Comparison of ENCODE assay signal across 23 cellular contexts in the genomic region with DNA sequence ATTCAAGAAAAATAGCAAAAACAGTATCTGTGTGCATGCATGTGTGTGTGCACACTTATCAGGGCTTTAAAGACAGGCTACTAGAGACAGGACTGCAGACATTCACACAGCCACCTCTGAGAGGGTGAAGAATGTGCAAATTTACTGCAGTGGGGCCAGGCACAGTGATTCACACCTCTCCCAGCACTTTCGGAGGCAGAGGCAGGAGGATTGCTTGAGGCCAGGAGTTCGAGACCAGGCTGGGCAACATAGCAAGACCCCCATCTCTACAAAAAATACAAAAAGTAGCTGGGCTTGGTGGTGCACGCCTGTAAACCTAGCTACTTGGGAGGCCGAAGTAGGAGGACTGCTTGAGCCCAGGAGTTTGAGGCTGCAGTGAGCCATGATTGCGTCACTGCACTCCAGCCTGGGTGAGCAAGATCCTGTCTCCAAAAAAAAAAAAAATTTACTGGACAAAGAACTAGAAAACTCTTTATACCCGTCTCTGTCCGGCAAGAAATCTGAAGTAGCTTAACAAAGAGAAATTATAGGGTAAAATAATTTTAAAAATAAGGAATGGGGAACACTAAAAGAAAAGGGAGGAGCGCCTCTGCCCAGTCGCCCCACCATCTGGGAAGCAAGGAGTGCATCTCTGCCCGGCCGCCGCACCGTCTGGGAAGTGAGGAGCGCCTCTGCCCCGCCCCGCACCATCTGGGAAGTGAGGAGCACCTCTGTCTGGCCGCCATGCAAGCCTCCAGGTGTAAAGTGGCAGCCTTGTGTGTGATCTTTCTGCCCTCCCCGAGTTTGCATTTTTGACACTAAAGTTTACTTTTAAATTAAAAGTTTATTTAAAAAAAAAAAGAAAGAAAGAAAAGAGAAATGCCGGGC.
DNase-seq lines count a peak whose midpoint lies in the region; ATAC-seq, FAIRE-seq and TF ChIP-seq lines count a peak whose summit lies in the region.
"Had no signal": no experiment of that assay in that cellular context is flagged by ENCODE, and none has a peak within 500 bp of the region (broad histone marks: within the 10 kb centered on the region; RNA-seq: fewer than 3 reads in every experiment).

No MANE protein-coding gene starts in this region.

- H3K4me1 Mint-ChIP-seq in brain: peaks cover 14% of the 10 kb centered on the region
- H3K4me1 Mint-ChIP-seq in stimulated activated memory B cell treated with anti-CD40 and anti-IgM and Interleukin-4, amounts not matched to agents 10 μg/mL and 1 μg/mL and 100 μg/mL, for 72 hours: peaks cover 16% of the 10 kb centered on the region

- no peak overlapping the region for H3K9ac ChIP-seq in HepG2 (ENCODE audit: insufficient read depth, low read depth, low read length)

- CTCF ChIA-PET in HepG2 (lab: Yijun Ruan, JAX; ENCODE audit: low intra/inter-chr PET ratio, low total read pairs): no interaction called here

- H3K27ac ChIP-seq in HepG2 (ENCODE audit: extremely low read length, insufficient read depth, low read length) (peak overlapping the region; percentile 11), right lobe of liver (no peak overlapping the region)
- H3K27ac ChIP-seq: Peyer's patch, SJSA1 had no signal

- TF ChIP-seq CTCF in HepG2 (CRISPR knock-in tag; IDR thresholded peaks at IDR 0.05) (no peak), right lobe of liver (IDR thresholded peaks at IDR 0.05) (no peak), brain (conservative IDR thresholded peaks at IDR 0.05) (no peak)

- H3K36me3 ChIP-seq in HepG2 (replicated peaks in 1 of 2; ENCODE audit: control insufficient read depth in 1 of 2, insufficient read depth in 2 of 2, low read length in 2 of 2) (peaks cover 54 to 85% of the 10 kb centered on the region in 2 experiments), right lobe of liver (peaks cover 0 to 22% (median 4%) of the 10 kb centered on the region in 4 donors)

- peaks cover 0 to 2% (median 0%) of the 10 kb centered on the region in 5 experiments for H3K9me3 Mint-ChIP-seq in brain
- H3K9me3 Mint-ChIP-seq in stimulated activated memory B cell treated with anti-CD40 and anti-IgM and Interleukin-4, amounts not matched to agents 10 μg/mL and 1 μg/mL and 100 μg/mL, for 72 hours: no peaks in the 10 kb centered on the region

- FAIRE-seq in HepG2 (lab: Jason Lieb, UNC): no peak
- FAIRE-seq: D721Med, HTR-8/SVneo had no signal

- POLR2A ChIA-PET in HepG2 (lab: Yijun Ruan, JAX): interaction anchor here (1.9 kb wide), 1 partner anchor 18 kb away, joined by 4 read pairs; no protein-coding TSS in a partner anchor

- peaks cover 47% of the 10 kb centered on the region for H4K20me1 ChIP-seq in HepG2 (ENCODE audit: insufficient read depth, low read length)

- WGBS in HepG2 (ENCODE audit: low lambda C conversion rate): 96% methylated on average over 19 of the region's 19 CpGs
- WGBS in right lobe of liver (ENCODE audit: insufficient coverage, low coverage, low lambda C conversion rate, missing lambda C conversion rate): 95% methylated on average over 12 of the region's 19 CpGs

- intact Hi-C loops in HepG2 (cut with micrococcal nuclease; ENCODE audit: unreplicated experiment) (loop anchor here (5.0 kb wide), 1 partner anchor 34 kb away; no protein-coding TSS in a partner anchor), right lobe of liver (cut with DNase I) (loop anchor here in 1 of 2 donors (10.0 kb wide), 1 partner anchor 47 kb away; no protein-coding TSS in a partner anchor)

- peak overlapping the region in 3 of 5 experiments; percentile 53 to 73 (median 60) for H3K27ac Mint-ChIP-seq in brain
- H3K27ac Mint-ChIP-seq in stimulated activated memory B cell treated with anti-CD40 and anti-IgM and Interleukin-4, amounts not matched to agents 10 μg/mL and 1 μg/mL and 100 μg/mL, for 72 hours: peak overlapping the region; percentile 17

- no peak for TF ChIP-seq RAD21 in HepG2 (CRISPR knock-in tag; IDR thresholded peaks at IDR 0.05)

- TF ChIP-seq EP300 in HepG2 (IDR thresholded peaks at IDR 0.05; ENCODE audit: low read depth in 2 of 2, low read length in 2 of 2) (no peak), HepG2 (CRISPR knock-in tag; IDR thresholded peaks at IDR 0.05; ENCODE audit: borderline replicate concordance) (no peak)

- H3K79me2 ChIP-seq in HepG2 (ENCODE audit: insufficient read depth, low read length): peaks cover 10% of the 10 kb centered on the region

- BruUV-seq in HepG2 (replicated peaks; lab: Mats Ljungman, UMichigan): no TSS peak

- no peak overlapping the region for H3K4me2 ChIP-seq in HepG2 (ENCODE audit: low read depth, low read length)

- DNase-seq in HepG2 (ENCODE audit: low spot score): no peak
- DNase-seq in right lobe of liver: no peak
- DNase-seq in NCI-H2171 (lab: John Stamatoyannopoulos, UW): peak; percentile 75
- DNase-seq in stimulated activated CD4-positive, alpha-beta T cell treated with anti-CD3 and anti-CD28 coated beads, Interleukin-15, amount 100 ng/mL, for 24 hours: no peak
- DNase-seq: DMS53, EL, H7, NCI-H1092, NCI-H1436, NCI-H187 treated with DMSO at 0.1 percent for 48 hours, NCI-H2107, NCI-H226, NCI-H524, NCI-H774, Peyer's patch had no signal

- TF ChIP-seq POLR2A in HepG2 (IDR thresholded peaks at IDR 0.05; ENCODE audit: insufficient read depth in 1 of 2, low read depth in 2 of 2, low read length in 2 of 2): no peak
- TF ChIP-seq POLR2A in right lobe of liver (IDR thresholded peaks at IDR 0.05): no peak

- H3K4me3 ChIP-seq in HepG2 (replicated peaks in 1 of 3; ENCODE audit: insufficient read depth in 1 of 3, low read depth in 2 of 3, low read length in 3 of 3) (no peak overlapping the region), right lobe of liver (no peak overlapping the region)
- H3K4me3 ChIP-seq: Peyer's patch, SJSA1 had no signal

- ATAC-seq in HepG2 (peak; percentile 3; the same call in 2 of the 3 replicates), right lobe of liver (no peak), HG03159 (IDR thresholded peaks at IDR 0.05; ENCODE audit: unreplicated experiment) (no peak), GM18502 (IDR thresholded peaks at IDR 0.05; ENCODE audit: poor library complexity, unreplicated experiment) (no peak)
- no peak for ATAC-seq in stimulated activated memory B cell treated with anti-CD40 and anti-IgM and Interleukin-4, amounts not matched to agents 10 μg/mL and 1 μg/mL and 100 μg/mL, for 72 hours
- ATAC-seq: Right ventricle myocardium inferior had no signal

- H3K27me3 Mint-ChIP-seq in brain: no peaks in the 10 kb centered on the region
- H3K27me3 Mint-ChIP-seq in stimulated activated memory B cell treated with anti-CD40 and anti-IgM and Interleukin-4, amounts not matched to agents 10 μg/mL and 1 μg/mL and 100 μg/mL, for 72 hours: no peaks in the 10 kb centered on the region

- H3K4me3 Mint-ChIP-seq in brain: no peak overlapping the region
- no peak overlapping the region for H3K4me3 Mint-ChIP-seq in stimulated activated memory B cell treated with anti-CD40 and anti-IgM and Interleukin-4, amounts not matched to agents 10 μg/mL and 1 μg/mL and 100 μg/mL, for 72 hours

- in situ Hi-C loops in HepG2 (cut with HindIII; ENCODE audit: extremely low pct_ligation_motif_present, low pct_unique_long_range_greater_than_20kb): no loop called here

- peaks cover 66% of the 10 kb centered on the region for H3K36me3 Mint-ChIP-seq in brain
- H3K36me3 Mint-ChIP-seq in stimulated activated memory B cell treated with anti-CD40 and anti-IgM and Interleukin-4, amounts not matched to agents 10 μg/mL and 1 μg/mL and 100 μg/mL, for 72 hours: peaks cover 50% of the 10 kb centered on the region

- H2AFZ ChIP-seq in HepG2 (ENCODE audit: low read length): no peak overlapping the region

- H3K4me1 ChIP-seq in HepG2 (ENCODE audit: insufficient read depth, low read length): peaks cover 36% of the 10 kb centered on the region
- peaks cover 0 to 22% (median 10%) of the 10 kb centered on the region in 4 donors for H3K4me1 ChIP-seq in right lobe of liver
- H3K4me1 ChIP-seq: Peyer's patch had no signal

- no peaks in the 10 kb centered on the region for H3K9me3 ChIP-seq in HepG2 (ENCODE audit: low read length)
- H3K9me3 ChIP-seq in right lobe of liver: no peaks in the 10 kb centered on the region
- H3K9me3 ChIP-seq: Peyer's patch, SJSA1 had no signal

- H3K27me3 ChIP-seq in HepG2 (ENCODE audit: control insufficient read depth in 1 of 2, insufficient read depth in 2 of 2, low read length in 2 of 2) (no peaks in the 10 kb centered on the region), right lobe of liver (no peaks in the 10 kb centered on the region)
- H3K27me3 ChIP-seq: Peyer's patch, SJSA1 had no signal

TF ChIP-seq in HepG2, 621 proteins besides CTCF, POLR2A, EP300 and RAD21 (continues in another document):
- peak; percentile 77; the same call in 1 of the 2 replicates for TF ChIP-seq CEBPB (IDR thresholded peaks at IDR 0.05; ENCODE audit: borderline replicate concordance, low read depth, low read length)
- TF ChIP-seq ZNF619 (CRISPR knock-in tag; IDR thresholded peaks at IDR 0.05): no peak
- TF ChIP-seq SMAD3 (CRISPR knock-in tag; IDR thresholded peaks at IDR 0.05): no peak
- TF ChIP-seq NFE2L1 (CRISPR knock-in tag; IDR thresholded peaks at IDR 0.05; ENCODE audit: borderline replicate concordance): no peak
- TF ChIP-seq SOX6 (IDR thresholded peaks at IDR 0.05): no peak
- 0 out of 2 replicates have a peak, but pooled peaks have one; percentile 9 for TF ChIP-seq SOX6 (CRISPR knock-in tag; IDR thresholded peaks at IDR 0.05)
- TF ChIP-seq SP2 (CRISPR knock-in tag; IDR thresholded peaks at IDR 0.05): no peak
- no peak for TF ChIP-seq ZNF556 (CRISPR knock-in tag; IDR thresholded peaks at IDR 0.05; ENCODE audit: borderline replicate concordance)
- TF ChIP-seq ZSCAN5A (CRISPR knock-in tag; IDR thresholded peaks at IDR 0.05; ENCODE audit: borderline replicate concordance): no peak
- no peak for TF ChIP-seq POLR2AphosphoS5 (IDR thresholded peaks at IDR 0.05; ENCODE audit: low read depth, low read length)
- no peak for TF ChIP-seq CBFB (CRISPR knock-in tag; IDR thresholded peaks at IDR 0.05)
- TF ChIP-seq NKX3-1 (CRISPR knock-in tag; IDR thresholded peaks at IDR 0.05): no peak
- no peak for TF ChIP-seq ESRRA (CRISPR knock-in tag; IDR thresholded peaks at IDR 0.05; ENCODE audit: low read depth)
